8 cellular contexts compared by ENCODE assay signal in genomic region chr9:137205126-137206069, GRCh38. TPM values are rescaled to one million over a fixed set of nuclear protein-coding genes. Genes with fewer than 3 reads are reported as not detected.
A peak's percentile ranks its signal among the peaks of the same experiment; 100 is the strongest.
DNase-seq lines count a peak whose midpoint lies in the region; ATAC-seq and TF ChIP-seq lines count a peak whose summit lies in the region.

Gene NDOR1 (plus strand): TSS chr9:137205700. CDS start chr9:137205778, 78 bp downstream.
Gene TMEM203 (minus strand): TSS chr9:137205648. CDS start chr9:137205414, 234 bp downstream.

- peak within 1 kb of the TSS; percentile 83 for H3K9ac ChIP-seq in neural cell (ENCODE audit: low read length)

- TF ChIP-seq EP300 in neural cell (conservative IDR thresholded peaks at IDR 0.05; ENCODE audit: poor library complexity, severe bottlenecking) = peak; percentile 56

- peaks cover 31% of the 10 kb centered on the region for H3K79me2 ChIP-seq in neural cell (replicated peaks; ENCODE audit: insufficient read depth, low read length)

- H3K27me3 Mint-ChIP-seq in CD8-positive, alpha-beta memory T cell = peaks cover 0 to 1% of the 10 kb centered on the region in 2 donors

- peak within 1 kb of the TSS; percentile 91 for H3K4me2 ChIP-seq in neural cell (ENCODE audit: low read length)

- no peaks in the 10 kb centered on the region for H3K9me3 Mint-ChIP-seq in CD8-positive, alpha-beta memory T cell

- H2AFZ ChIP-seq in neural cell (ENCODE audit: low read depth, low read length) = peak within 1 kb of the TSS; percentile 69

- H3K27ac Mint-ChIP-seq in CD8-positive, alpha-beta memory T cell = peak within 1 kb of the TSS; percentile 88 to 96 (median 95)

- H3K36me3 ChIP-seq in CD8-positive, alpha-beta memory T cell (ENCODE audit: insufficient read depth, low read length) = peaks cover 5% of the 10 kb centered on the region
- H3K36me3 ChIP-seq in MG63 (peaks cover 17% of the 10 kb centered on the region), neural cell (ENCODE audit: insufficient read depth, low read length) (no peaks in the 10 kb centered on the region)

- H3K9me2 ChIP-seq in neural cell (ENCODE audit: insufficient read depth, low read length) = no peaks in the 10 kb centered on the region

- H3K9me3 ChIP-seq in CD8-positive, alpha-beta memory T cell (ENCODE audit: low read length) = no peaks in the 10 kb centered on the region
- H3K9me3 ChIP-seq in MG63 = no peaks in the 10 kb centered on the region
- no peaks in the 10 kb centered on the region for H3K9me3 ChIP-seq in neural cell (ENCODE audit: low read length)

- peak within 1 kb of the TSS; percentile 97 for H3K4me3 ChIP-seq in CD8-positive, alpha-beta memory T cell (ENCODE audit: low read length)
- H3K4me3 ChIP-seq in MG63 (peak within 1 kb of the TSS; percentile 82), foreskin fibroblast (ENCODE audit: low read depth in 1 of 2, low read length in 2 of 2) (peak within 1 kb of the TSS; percentile 70 to 88), neural cell (ENCODE audit: low read length) (peak within 1 kb of the TSS; percentile 100)

- peak; percentile 7 for TF ChIP-seq RAD21 in neural cell (conservative IDR thresholded peaks at IDR 0.05)

- H3K27ac ChIP-seq in CD8-positive, alpha-beta memory T cell (ENCODE audit: low read depth, low read length) = peak within 1 kb of the TSS; percentile 85
- peak within 1 kb of the TSS; percentile 63 for H3K27ac ChIP-seq in neural cell (ENCODE audit: low read length)

- ATAC-seq in GM21526 (IDR thresholded peaks at IDR 0.05; ENCODE audit: low FRiP score, unreplicated experiment) = peak; percentile 45
- peak; percentile 65 for ATAC-seq in stimulated activated naive CD8-positive, alpha-beta T cell treated with anti-CD3 and anti-CD28 coated beads, Interleukin-15, Interleukin-2, amounts not matched to agents 100 U/mL and 50 U/mL, for 24 hours

- TF ChIP-seq CTCF in foreskin fibroblast (IDR thresholded peaks at IDR 0.05; ENCODE audit: low read depth, low read length) (no peak), neural cell (IDR thresholded peaks at IDR 0.05; ENCODE audit: poor library complexity, severe bottlenecking) (no peak)

- peak within 1 kb of the TSS; percentile 89 to 96 (median 91) for H3K4me3 Mint-ChIP-seq in CD8-positive, alpha-beta memory T cell

- H3K4me1 ChIP-seq in CD8-positive, alpha-beta memory T cell (ENCODE audit: insufficient read depth, low read length) = peaks cover 40% of the 10 kb centered on the region

- peak; percentile 87 to 95 (median 92) for DNase-seq in CD8-positive, alpha-beta memory T cell
- DNase-seq in MG63 = peak; percentile 90
- DNase-seq in SK-N-DZ (ENCODE audit: low spot score) = peak; percentile 83
- peak; percentile 91 for DNase-seq in activated gamma-delta T cell treated with anti-CD3 and anti-CD28 coated beads, Interleukin-2, amount 50 U/mL, for 16 hours (ENCODE audit: low read depth)
- DNase-seq in foreskin fibroblast = peak; percentile 76 to 95
- peak; percentile 99 for DNase-seq in stimulated activated naive CD8-positive, alpha-beta T cell treated with anti-CD3 and anti-CD28 coated beads, Interleukin-15, Interleukin-2, amounts not matched to agents 100 U/mL and 50 U/mL, for 24 hours

- POLR2A ChIA-PET in CD8-positive, alpha-beta memory T cell (lab: Charles Lee) = interaction anchor here (0.9 to 2.8 kb wide), 5 partner anchors 16 to 110 kb away, joined by 3 to 11 read pairs (median 3); partner anchors contain the start of gene TUBB4B

- CTCF ChIA-PET in CD8-positive, alpha-beta memory T cell (lab: Charles Lee) = interaction anchor here (1.1 to 1.9 kb wide), 3 partner anchors 16 to 159 kb away, joined by 3 to 6 read pairs (median 3); partner anchors contain the start of gene SSNA1

- H3K27me3 ChIP-seq in CD8-positive, alpha-beta memory T cell (ENCODE audit: insufficient read depth, low read length, poor library complexity, severe bottlenecking) = no peaks in the 10 kb centered on the region
- H3K27me3 ChIP-seq in MG63 (no peaks in the 10 kb centered on the region), neural cell (ENCODE audit: insufficient read depth, low read depth, low read length) (no peaks in the 10 kb centered on the region)

- H3K36me3 Mint-ChIP-seq in CD8-positive, alpha-beta memory T cell = peaks cover 0 to 21% (median 7%) of the 10 kb centered on the region in 3 donors

- H3F3A ChIP-seq in neural cell (ENCODE audit: insufficient read depth, low read length, poor library complexity, severe bottlenecking) = no peaks in the 10 kb centered on the region

- H4K20me1 ChIP-seq in neural cell (ENCODE audit: insufficient read depth) = no peaks in the 10 kb centered on the region

- peaks cover 38 to 54% (median 41%) of the 10 kb centered on the region in 3 donors for H3K4me1 Mint-ChIP-seq in CD8-positive, alpha-beta memory T cell

TF ChIP-seq in neural cell, 6 proteins besides CTCF, POLR2A, EP300 and RAD21:
- TF ChIP-seq POLR2AphosphoS5 (IDR thresholded peaks at IDR 0.05) = peak; percentile 95
- TF ChIP-seq TAF1 (IDR thresholded peaks at IDR 0.05; ENCODE audit: low read depth) = peak; percentile 54
- TF ChIP-seq MXI1 (conservative IDR thresholded peaks at IDR 0.05; ENCODE audit: poor library complexity, severe bottlenecking) = peak; percentile 96
- TF ChIP-seq REST (IDR thresholded peaks at IDR 0.05; ENCODE audit: borderline replicate concordance) = no peak
- no peak for TF ChIP-seq EZH2 (IDR thresholded peaks at IDR 0.05; ENCODE audit: borderline replicate concordance, insufficient read depth, low read length, poor library complexity, severe bottlenecking)
- peak; percentile 6 for TF ChIP-seq SMC3 (conservative IDR thresholded peaks at IDR 0.05; ENCODE audit: poor library complexity)

RNA-seq across cellular contexts. Expression of gene NDOR1, which starts in this region (rescaled TPM):
- total RNA-seq in CD8-positive, alpha-beta memory T cell = 10 to 100 TPM; 45.1 to 47.4 TPM
- 9.9 TPM for polyA plus RNA-seq in CD8-positive, alpha-beta memory T cell
- 2.0 and 5.7 TPM in 2 replicates for total RNA-seq in MG63 (2014; rRNA removed; shearing (Covaris generic); ENCODE audit: low replicate concordance)
- polyA plus RNA-seq in SK-N-DZ (2014; cell fraction: cytosol; rRNA removed) = 11.7 and 19.0 TPM in 2 replicates
- polyA plus RNA-seq in SK-N-DZ (2014; cell fraction: nucleus; rRNA removed) = 89.6 and 124 TPM in 2 replicates
- polyA plus RNA-seq in neural cell = 8.8 and 18.2 TPM in 2 replicates
- polyA minus RNA-seq in neural cell = 8.0 and 8.8 TPM in 2 replicates

RNA-seq across cellular contexts. Expression of gene TMEM203, which starts in this region (rescaled TPM):
- 10 to 100 TPM; 51.5 to 53.9 TPM for total RNA-seq in CD8-positive, alpha-beta memory T cell
- polyA plus RNA-seq in CD8-positive, alpha-beta memory T cell = 134 TPM
- total RNA-seq in MG63 (2014; rRNA removed; shearing (Covaris generic); ENCODE audit: low replicate concordance) = 33.5 and 61.7 TPM in 2 replicates
- 53.2 and 54.5 TPM in 2 replicates for polyA plus RNA-seq in SK-N-DZ (2014; cell fraction: cytosol; rRNA removed)
- polyA plus RNA-seq in SK-N-DZ (2014; cell fraction: nucleus; rRNA removed) = 25.2 and 38.1 TPM in 2 replicates
- 61.1 and 66.7 TPM in 2 replicates for polyA plus RNA-seq in neural cell
- polyA minus RNA-seq in neural cell = 42.3 and 53.3 TPM in 2 replicates

Comparison
In these comparisons a context has a peak if more than half of its experiments do, and no peak if none do; other contexts are left out.
1. Peak in every context shown above with its lines: DNase-seq, ATAC-seq, H3K4me3 ChIP-seq and H3K27ac ChIP-seq.